ENCODE assay signal across 14 cellular contexts in genomic region chr14:48568688-48569087, GRCh38.
"Had no signal": no experiment of that assay in that cellular context is flagged by ENCODE, and none has a peak within 500 bp of the region (broad histone marks: within the 10 kb centered on the region; RNA-seq: fewer than 3 reads in every experiment).

No MANE protein-coding gene starts in this region.

- H3K9me3 ChIP-seq: body of pancreas, colonic mucosa, sigmoid colon, thyroid gland had no signal

- DNase-seq: activated B cell treated with CpG ODN at 0.5 μM for 24 hours; activated CD4-positive, alpha-beta memory T cell treated with anti-CD3 and anti-CD28 coated beads for 36 hours; activated CD4-positive, alpha-beta T cell treated with anti-CD3 and anti-CD28 coated beads for 4 hours; amniotic stem cell; body of pancreas; colonic mucosa; heart right ventricle; sigmoid colon; stimulated activated CD4-positive, alpha-beta T cell treated with anti-CD3 and anti-CD28 coated beads, Interleukin-12 subunit alpha, Interleukin-12 subunit beta, amount 100 ng/mL, for 4 hours; stimulated activated CD4-positive, alpha-beta T cell treated with anti-CD3 and anti-CD28 coated beads, Interleukin-2, amount 100 ng/mL, for 24 hours; stimulated activated naive CD4-positive, alpha-beta T cell treated with Interleukin-2 at 50 U/mL for 16 hours; thyroid gland had no signal

- H3K36me3 ChIP-seq: colonic mucosa, gastroesophageal sphincter, heart right ventricle, sigmoid colon, thyroid gland had no signal

- H3K4me3 ChIP-seq: body of pancreas, colonic mucosa, gastroesophageal sphincter, heart right ventricle, sigmoid colon, thyroid gland had no signal

- H3K27me3 ChIP-seq: body of pancreas, colonic mucosa, gastroesophageal sphincter, heart right ventricle, sigmoid colon, thyroid gland had no signal

- H3K4me1 ChIP-seq: body of pancreas, colonic mucosa, gastroesophageal sphincter, heart right ventricle, sigmoid colon, thyroid gland had no signal

- ATAC-seq: body of pancreas; gastroesophageal sphincter; heart right ventricle; natural killer cell treated with Interleukin-12 subunit alpha and Interleukin-12 subunit beta and Interleukin-15 and Interleukin-18, amount 100 ng/mL, for 72 hours had no signal

- H3K27ac ChIP-seq: body of pancreas, colonic mucosa, gastroesophageal sphincter, heart right ventricle, sigmoid colon, thyroid gland had no signal
